ENCODE assay signal across 23 cellular contexts in the genomic region with DNA sequence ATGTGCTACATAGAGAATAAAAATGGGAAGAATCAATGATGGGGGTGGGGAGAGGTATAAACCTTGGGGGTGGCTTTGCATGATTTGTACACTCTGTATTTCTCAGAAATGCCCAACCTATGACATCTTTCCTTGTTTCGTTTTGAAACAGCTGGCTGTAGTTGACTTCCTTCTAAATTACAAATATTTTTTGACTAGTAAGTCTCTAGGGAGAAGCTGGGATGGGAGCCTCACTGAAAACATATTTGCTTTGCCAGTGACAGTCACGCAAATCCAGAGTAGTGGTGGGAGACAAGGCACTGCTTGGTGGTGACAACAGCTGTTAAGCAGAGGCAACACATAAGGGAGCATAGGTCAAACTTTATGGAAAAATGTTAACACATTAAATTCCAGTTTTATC.
DNase-seq lines count a peak whose midpoint lies in the region; ATAC-seq and TF ChIP-seq lines count a peak whose summit lies in the region.
"Had no signal": no experiment of that assay in that cellular context is flagged by ENCODE, and none has a peak within 500 bp of the region (broad histone marks: within the 10 kb centered on the region; RNA-seq: fewer than 3 reads in every experiment).

No MANE protein-coding gene starts in this region.

- H3K9me3 Mint-ChIP-seq in MCF 10A (ENCODE audit: unreplicated experiment) = no peaks in the 10 kb centered on the region
- H3K9me3 Mint-ChIP-seq: T-helper 2 cell treated with Interferon-gamma antibody and Interleukin-4, amounts not matched to agents 5 μg/mL and 100 μg/mL, for 36 hours had no signal

- H3K36me3 ChIP-seq in BLaER1 treated with 17β-estradiol and CSF1 and Interleukin-3, amounts not matched to agents 10 nM and 100 nM = no peaks in the 10 kb centered on the region
- H3K36me3 ChIP-seq: adrenal gland, neutrophil, sigmoid colon, thoracic aorta had no signal

- H3K27me3 ChIP-seq in BLaER1 treated with 17β-estradiol and CSF1 and Interleukin-3, amounts not matched to agents 10 nM and 100 nM = no peaks in the 10 kb centered on the region
- H3K27me3 ChIP-seq: adrenal gland, neutrophil, sigmoid colon had no signal

- in situ Hi-C loops in GM13976 (cut with MboI; ENCODE audit: low sequenced_read_pairs, unreplicated experiment) = no loop called here

- TF ChIP-seq CTCF in MCF 10A (IDR thresholded peaks at IDR 0.05; ENCODE audit: unreplicated experiment) = no peak
- TF ChIP-seq CTCF in GM13976 (IDR thresholded peaks at IDR 0.05; ENCODE audit: borderline replicate concordance, control extremely low read depth, extremely low read depth, insufficient read depth, missing control alignments) = no peak

- BruUV-seq in MCF 10A (replicated peaks; lab: Mats Ljungman, UMichigan) = no TSS peak

- H3K27ac ChIP-seq in BLaER1 treated with 17β-estradiol and CSF1 and Interleukin-3, amounts not matched to agents 10 nM and 100 nM = peak overlapping the region in 3 of 11 experiments; percentile 40 to 96 (median 83); a peak in 5 of 22 replicates
- H3K27ac ChIP-seq: adrenal gland, neutrophil, sigmoid colon, thoracic aorta had no signal

- no peak overlapping the region for H3K27ac Mint-ChIP-seq in MCF 10A (ENCODE audit: low read depth, unreplicated experiment)
- H3K27ac Mint-ChIP-seq: activated T-helper 17 cell treated with anti-CD3 and anti-CD28 coated beads, Interleukin-2, amount 50 U/mL, for 72 hours; T-helper 2 cell treated with Interferon-gamma antibody and Interleukin-4, amounts not matched to agents 5 μg/mL and 100 μg/mL, for 36 hours had no signal

- peak overlapping the region in 8 of 11 experiments; percentile 3 to 79 (median 25); a peak in 8 of 22 replicates for H3K4me2 ChIP-seq in BLaER1 treated with 17β-estradiol and CSF1 and Interleukin-3, amounts not matched to agents 10 nM and 100 nM

- H3K9me3 ChIP-seq in BLaER1 treated with 17β-estradiol and CSF1 and Interleukin-3, amounts not matched to agents 10 nM and 100 nM (replicated peaks in 1 of 11) = peaks cover 0 to 14% (median 0%) of the 10 kb centered on the region in 11 experiments; a peak in 1 of 22 replicates
- H3K9me3 ChIP-seq: adrenal gland, neutrophil, sigmoid colon, thoracic aorta had no signal

- H3K4me3 Mint-ChIP-seq in MCF 10A (ENCODE audit: unreplicated experiment) = no peak overlapping the region
- H3K4me3 Mint-ChIP-seq: activated T-helper 17 cell treated with anti-CD3 and anti-CD28 coated beads, Interleukin-2, amount 50 U/mL, for 72 hours; T-helper 2 cell treated with Interferon-gamma antibody and Interleukin-4, amounts not matched to agents 5 μg/mL and 100 μg/mL, for 36 hours had no signal

- peaks cover 3 to 24% (median 6%) of the 10 kb centered on the region in 10 experiments; a peak in 14 of 20 replicates for H3K4me1 ChIP-seq in BLaER1 treated with 17β-estradiol and CSF1 and Interleukin-3, amounts not matched to agents 10 nM and 100 nM
- H3K4me1 ChIP-seq: adrenal gland, sigmoid colon had no signal

- intact Hi-C loops in MCF 10A (cut with micrococcal nuclease) = no loop called here

- peak; percentile 47 for DNase-seq in MV-4-11 (lab: John Stamatoyannopoulos, UW)
- DNase-seq in fibroblast of peridontal ligament (ENCODE audit: extremely low read depth) = peak; percentile 75
- peak; percentile 36 for DNase-seq in retina
- DNase-seq in MCF 10A (ENCODE audit: unreplicated experiment) = no peak
- no peak for DNase-seq in GM13976 (ENCODE audit: low spot score)
- DNase-seq: activated CD4-positive, CD25-positive, alpha-beta regulatory T cell; adrenal gland; C1 segment of cervical spinal cord; DMS153; head of caudate nucleus; islet precursor cell; KBM-7; NCI-H1105 treated with DMSO at 0.1 percent for 48 hours; NCI-H345; sigmoid colon; stimulated activated CD4-positive, alpha-beta T cell treated with anti-CD3 and anti-CD28 coated beads, Interleukin-4, amount 100 ng/mL, for 1 hour had no signal

- H3K27me3 Mint-ChIP-seq in MCF 10A (ENCODE audit: insufficient read depth, unreplicated experiment) = no peaks in the 10 kb centered on the region
- H3K27me3 Mint-ChIP-seq: activated T-helper 17 cell treated with anti-CD3 and anti-CD28 coated beads, Interleukin-2, amount 50 U/mL, for 72 hours had no signal

- CTCF ChIA-PET in MCF 10A (lab: Yijun Ruan, JAX) = interaction anchor here (0.7 kb wide), 1 partner anchor 151 kb away, joined by 3 read pairs; no protein-coding TSS in a partner anchor

- H3K4me3 ChIP-seq in BLaER1 treated with 17β-estradiol and CSF1 and Interleukin-3, amounts not matched to agents 10 nM and 100 nM = no peak overlapping the region
- H3K4me3 ChIP-seq: adrenal gland, sigmoid colon, thoracic aorta had no signal

- H3K4me1 Mint-ChIP-seq in MCF 10A (ENCODE audit: insufficient read depth, unreplicated experiment) = no peaks in the 10 kb centered on the region
- H3K4me1 Mint-ChIP-seq: activated T-helper 17 cell treated with anti-CD3 and anti-CD28 coated beads, Interleukin-2, amount 50 U/mL, for 72 hours had no signal

- H3K9ac ChIP-seq in BLaER1 treated with 17β-estradiol and CSF1 and Interleukin-3, amounts not matched to agents 10 nM and 100 nM = peak overlapping the region in 2 of 11 experiments; percentile 55 to 76; a peak in 3 of 22 replicates

- H4K20me1 ChIP-seq in BLaER1 treated with 17β-estradiol and CSF1 and Interleukin-3, amounts not matched to agents 10 nM and 100 nM = no peaks in the 10 kb centered on the region

- no peaks in the 10 kb centered on the region for H3K36me3 Mint-ChIP-seq in MCF 10A (ENCODE audit: insufficient read depth, unreplicated experiment)

- POLR2A ChIA-PET in MCF 10A (lab: Yijun Ruan, JAX) = no interaction called here

- ATAC-seq in HG02870 (IDR thresholded peaks at IDR 0.05; ENCODE audit: unreplicated experiment) = no peak
- no peak for ATAC-seq in HG02759 (IDR thresholded peaks at IDR 0.05; ENCODE audit: unreplicated experiment)
- ATAC-seq: activated T-helper 17 cell treated with anti-CD3 and anti-CD28 coated beads, Interleukin-2, amount 50 U/mL, for 72 hours had no signal

Comparison
In these comparisons a context has a peak if more than half of its experiments do, and no peak if none do; other contexts are left out.
1. DNase-seq: peak in MV-4-11 (single experiment), fibroblast of peridontal ligament (single experiment) and retina (single experiment); none in MCF 10A (single experiment) and GM13976 (single experiment).